Comparison of ENCODE assay signal across 17 cellular contexts in the genomic region with DNA sequence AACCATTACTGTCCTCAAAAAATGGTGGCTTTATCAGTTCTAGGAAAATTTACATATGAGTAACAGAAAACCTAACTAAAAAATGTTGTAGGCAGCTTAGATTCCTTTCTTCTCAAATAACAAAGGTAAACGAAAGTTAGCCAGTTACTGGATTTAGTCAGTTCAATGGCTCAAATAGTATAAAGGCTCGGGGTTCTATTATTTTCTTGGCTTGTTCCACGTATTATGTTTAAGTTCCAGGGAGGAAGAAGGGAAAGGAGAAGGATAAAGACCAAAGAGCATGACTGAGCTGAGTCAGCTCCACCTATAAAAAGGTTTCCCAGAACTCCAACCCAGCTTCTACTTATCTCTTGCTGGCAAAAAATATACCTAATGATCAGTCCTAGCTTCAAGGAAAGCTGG. TPM values are rescaled to one million over a fixed set of nuclear protein-coding genes. Genes with fewer than 3 reads are reported as not detected.
"Had no signal": no experiment of that assay in that cellular context is flagged by ENCODE, and none has a peak within 500 bp of the region (broad histone marks: within the 10 kb centered on the region; RNA-seq: fewer than 3 reads in every experiment).

No MANE protein-coding gene starts in this region.

- H3K27me3 ChIP-seq: colonic mucosa, esophagus muscularis mucosa, neutrophil, thyroid gland, uterus had no signal

- H3K4me3 ChIP-seq: colonic mucosa, esophagus muscularis mucosa, thyroid gland, uterus had no signal

- ATAC-seq: activated naive CD4-positive, alpha-beta T cell treated with anti-CD3 and anti-CD28 coated beads, Interleukin-2, amount 50 U/mL, for 72 hours; activated T-cell treated with anti-CD3 and anti-CD28 coated beads, Interleukin-2, amount 50 U/mL, for 72 hours; stimulated activated naive B cell treated with anti-CD40 and anti-IgM and Interleukin-4, amounts not matched to agents 10 μg/mL and 1 μg/mL and 100 μg/mL, for 72 hours; T-helper 17 cell had no signal

- H3K27me3 Mint-ChIP-seq: stimulated activated naive B cell treated with anti-CD40 and anti-IgM and Interleukin-4, amounts not matched to agents 10 μg/mL and 1 μg/mL and 100 μg/mL, for 72 hours; T-helper 17 cell had no signal

- H3K36me3 ChIP-seq: colonic mucosa, esophagus muscularis mucosa, neutrophil, thyroid gland, uterus had no signal

- DNase-seq: activated CD4-positive, alpha-beta T cell treated with anti-CD3 and anti-CD28 coated beads for 4 hours; activated CD8-positive, alpha-beta memory T cell treated with anti-CD3 and anti-CD28 coated beads, Interleukin-2, amount 50 U/mL, for 48 hours; activated gamma-delta T cell; activated T-cell treated with anti-CD3 and anti-CD28 coated beads, Interleukin-2, amount 50 U/mL, for 72 hours; central memory CD4-positive, alpha-beta T cell; colonic mucosa; hypothalamus; stimulated activated CD4-positive, alpha-beta T cell treated with anti-CD3 and anti-CD28 coated beads, Interleukin-2, amount 100 ng/mL, for 48 hours; stimulated activated naive B cell treated with anti-CD40 and anti-IgM and Interleukin-4, amounts not matched to agents 10 μg/mL and 1 μg/mL and 100 μg/mL, for 72 hours; T-helper 17 cell; thyroid gland; uterus had no signal

- H3K9me3 ChIP-seq: colonic mucosa, esophagus muscularis mucosa, neutrophil, thyroid gland, uterus had no signal

- H3K4me1 Mint-ChIP-seq: stimulated activated naive B cell treated with anti-CD40 and anti-IgM and Interleukin-4, amounts not matched to agents 10 μg/mL and 1 μg/mL and 100 μg/mL, for 72 hours had no signal

- H3K9me3 Mint-ChIP-seq: activated naive CD4-positive, alpha-beta T cell treated with anti-CD3 and anti-CD28 coated beads, Interleukin-2, amount 50 U/mL, for 72 hours; activated T-cell treated with anti-CD3 and anti-CD28 coated beads, Interleukin-2, amount 50 U/mL, for 72 hours; stimulated activated naive B cell treated with anti-CD40 and anti-IgM and Interleukin-4, amounts not matched to agents 10 μg/mL and 1 μg/mL and 100 μg/mL, for 72 hours had no signal

- H3K27ac ChIP-seq: colonic mucosa, esophagus muscularis mucosa, neutrophil, thyroid gland, uterus had no signal

- H3K27ac Mint-ChIP-seq: activated naive CD4-positive, alpha-beta T cell treated with anti-CD3 and anti-CD28 coated beads, Interleukin-2, amount 50 U/mL, for 72 hours; activated T-cell treated with anti-CD3 and anti-CD28 coated beads, Interleukin-2, amount 50 U/mL, for 72 hours; stimulated activated naive B cell treated with anti-CD40 and anti-IgM and Interleukin-4, amounts not matched to agents 10 μg/mL and 1 μg/mL and 100 μg/mL, for 72 hours; T-helper 17 cell had no signal

- H3K4me3 Mint-ChIP-seq: activated T-cell treated with anti-CD3 and anti-CD28 coated beads, Interleukin-2, amount 50 U/mL, for 72 hours; brain; stimulated activated naive B cell treated with anti-CD40 and anti-IgM and Interleukin-4, amounts not matched to agents 10 μg/mL and 1 μg/mL and 100 μg/mL, for 72 hours; T-helper 17 cell had no signal

- H3K4me1 ChIP-seq: colonic mucosa, esophagus muscularis mucosa, thyroid gland, uterus had no signal

RNA-seq across cellular contexts. Expression of a gene that starts 41.0 kb away (rescaled TPM):
- total RNA-seq: activated naive CD4-positive, alpha-beta T cell treated with anti-CD3 and anti-CD28 coated beads, Interleukin-2, amount 50 U/mL, for 72 hours; activated T-cell treated with anti-CD3 and anti-CD28 coated beads, Interleukin-2, amount 50 U/mL, for 72 hours; lower leg skin; T-helper 17 cell; uterus had no signal
